8 cellular contexts compared by ENCODE assay signal in genomic region chr2:10043906-10044601, GRCh38. TPM values are rescaled to one million over a fixed set of nuclear protein-coding genes. Genes with fewer than 3 reads are reported as not detected.
A peak's percentile ranks its signal among the peaks of the same experiment; 100 is the strongest.
DNase-seq lines count a peak whose midpoint lies in the region; TF ChIP-seq lines count a peak whose summit lies in the region.

No MANE protein-coding gene starts in this region.

- TF ChIP-seq EP300 in ovary (IDR thresholded peaks at IDR 0.05): peak; percentile 90

- H3K4me3 ChIP-seq in ovary: peak overlapping the region; percentile 83

- H3K36me3 ChIP-seq in ovary: no peaks in the 10 kb centered on the region

- WGBS in ovary, 3 donors: 1 to 2% (median 1%) methylated on average over 67 to 90 of the region's 90 CpGs

- H3K4me1 ChIP-seq in ovary (ENCODE audit: insufficient read depth): peaks cover 20% of the 10 kb centered on the region

- intact Hi-C loops in head of caudate nucleus (cut with DNase I): no loop called here
- intact Hi-C loops in ovary (cut with DNase I): loop anchor here in 2 of 4 donors (2.0 to 10.0 kb wide), 2 partner anchors 33 to 1701 kb away; partner anchors contain the start of gene LPIN1 (in 1 of the 2)

- H3K27ac ChIP-seq in ovary: peak overlapping the region; percentile 98 to 99
- H3K27ac ChIP-seq in temporal lobe (ENCODE audit: low read depth, low read length): peak overlapping the region; percentile 44

- H3K27me3 ChIP-seq in ovary: no peaks in the 10 kb centered on the region

- DNase-seq in DMS114 treated with DMSO at 0.1 percent for 48 hours (lab: John Stamatoyannopoulos, UW; ENCODE audit: unreplicated experiment): peak; percentile 61
- peak; percentile 73 for DNase-seq in GOT3 (lab: John Stamatoyannopoulos, UW)
- peak; percentile 89 for DNase-seq in LoVo (ENCODE audit: low spot score)
- peak; percentile 93 for DNase-seq in SW480 (ENCODE audit: low spot score)
- DNase-seq in activated naive CD8-positive, alpha-beta T cell treated with anti-CD3 and anti-CD28 coated beads, Interleukin-2, amount 50 U/mL, for 16 hours (ENCODE audit: low read depth, low spot score): peak; percentile 71
- DNase-seq in head of caudate nucleus: peak; percentile 77 to 95 (median 87)
- DNase-seq in ovary: peak; percentile 98 to 100 (median 100)

- TF ChIP-seq POLR2A in ovary (IDR thresholded peaks at IDR 0.05): peak; percentile 69

- no peak for TF ChIP-seq CTCF in ovary (IDR thresholded peaks at IDR 0.05)

- H3K9me3 ChIP-seq in ovary: no peaks in the 10 kb centered on the region

RNA-seq across cellular contexts. Expression of gene KLF11, which starts 0.7 kb away (rescaled TPM):
- 10 to 100 TPM; 21.6 to 45.3 (median 31.4) TPM for total RNA-seq in ovary
- 10 to 100 TPM; 22.8 to 41.8 TPM for polyA plus RNA-seq in ovary
- 13.3 TPM for total RNA-seq in temporal lobe

RNA-seq across cellular contexts. Expression of gene CYS1, which starts 36.2 kb away (rescaled TPM):
- total RNA-seq in ovary (10 to 100 TPM in 6 of 7 donors, 1 to 10 TPM in 1; 8.8 to 21.5 (median 13.0) TPM), temporal lobe (0.49 TPM)
- polyA plus RNA-seq in ovary: 1 to 10 TPM; 5.9 to 9.0 TPM

Comparison
In these comparisons a context has a peak if more than half of its experiments do, and no peak if none do; other contexts are left out.
1. Peak in every context shown above with its lines: DNase-seq, H3K4me3 ChIP-seq and H3K27ac ChIP-seq.